In the genomic region with DNA sequence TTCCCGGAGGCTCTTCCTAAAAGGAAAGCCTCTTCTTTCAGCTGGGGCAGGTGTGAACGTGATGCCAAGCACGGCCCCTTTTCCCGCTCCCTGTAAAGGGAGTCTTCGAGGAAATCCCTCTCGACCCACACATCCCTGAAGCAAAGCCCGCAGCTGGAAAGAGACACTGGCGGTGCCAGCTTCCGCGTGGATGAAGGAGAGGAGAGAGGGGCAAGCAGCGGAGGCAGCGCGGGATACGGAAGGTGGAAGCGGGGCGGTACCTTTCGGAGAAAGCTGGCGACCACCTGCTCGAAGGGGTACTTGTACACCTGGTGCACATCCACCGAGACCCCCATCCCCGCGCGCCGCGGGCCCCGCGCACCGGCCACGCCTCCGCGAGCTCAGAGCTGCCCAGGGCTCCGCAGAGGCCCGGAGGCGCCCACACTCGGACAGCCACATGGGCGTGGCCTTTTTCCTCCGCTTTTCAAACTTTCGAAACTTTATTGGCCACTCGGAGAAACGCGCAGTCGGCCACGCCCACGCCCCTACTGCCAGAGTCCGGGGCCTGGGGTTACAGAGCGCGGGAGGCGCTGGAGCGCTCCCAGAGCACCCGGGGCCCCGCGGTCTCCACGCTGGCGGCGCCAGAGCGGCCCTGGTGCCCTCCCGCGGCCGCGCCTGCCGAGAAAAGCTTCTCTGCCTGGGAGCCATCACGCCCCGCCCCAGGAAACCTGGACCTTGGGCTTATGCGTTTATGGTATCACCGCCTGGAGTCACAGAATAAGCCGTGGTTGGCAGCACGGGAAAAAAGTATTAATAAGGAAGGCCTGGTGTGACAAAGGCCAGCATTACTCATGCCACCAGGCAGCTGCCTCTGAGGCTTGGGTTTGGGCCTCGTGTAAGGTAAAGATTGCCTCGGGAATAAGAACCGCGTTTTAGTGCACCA, we compare ENCODE assay signal across 1 cellular context.
TF ChIP-seq lines count a peak whose summit lies in the region.

A gene (minus strand): TSS at position 426 of the 922 bp plus-strand sequence. CDS start 91 bp downstream, at position 335.

TF ChIP-seq in HepG2, 621 proteins besides CTCF, POLR2A, EP300 and RAD21 (continued from another document and continues in another):
- TF ChIP-seq NR2F2 (IDR thresholded peaks at IDR 0.05; ENCODE audit: borderline replicate concordance, low read depth) (0 out of 2 replicates have a peak, but pooled peaks have one; percentile 20), CENPX (CRISPR knock-in tag; IDR thresholded peaks at IDR 0.05) (no peak), ELF4 (CRISPR knock-in tag; IDR thresholded peaks at IDR 0.05; ENCODE audit: borderline replicate concordance) (no peak), NCOA1 (CRISPR knock-in tag; IDR thresholded peaks at IDR 0.05) (peak; percentile 92), NR2F1 (CRISPR knock-in tag; IDR thresholded peaks at IDR 0.05) (0 out of 4 replicates have a peak, but pooled peaks of 1 of the 2 experiments have one; percentile 19), ZNF619 (CRISPR knock-in tag; IDR thresholded peaks at IDR 0.05) (no peak), POLR2AphosphoS2 (IDR thresholded peaks at IDR 0.05; ENCODE audit: low read depth, low read length) (no peak), ZZZ3 (CRISPR knock-in tag; IDR thresholded peaks at IDR 0.05; ENCODE audit: borderline replicate concordance) (peak; percentile 5; the same call in 1 of the 2 replicates), ZNF660 (CRISPR knock-in tag; IDR thresholded peaks at IDR 0.05; ENCODE audit: borderline replicate concordance, low read depth) (no peak), HNRNPL (IDR thresholded peaks at IDR 0.05; ENCODE audit: low read depth, low read length) (0 out of 2 replicates have a peak, but pooled peaks have one; percentile 22), ZNF546 (CRISPR knock-in tag; conservative IDR thresholded peaks at IDR 0.05) (0 out of 2 replicates have a peak, but pooled peaks have one; percentile 64), ZNF282 (IDR thresholded peaks at IDR 0.05; ENCODE audit: partially characterized antibody) (no peak), ZNF713 (CRISPR knock-in tag; IDR thresholded peaks at IDR 0.05) (no peak), ZNF124 (CRISPR knock-in tag; IDR thresholded peaks at IDR 0.05) (peak; percentile 84), ZBTB8A (CRISPR knock-in tag; IDR thresholded peaks at IDR 0.05; ENCODE audit: borderline replicate concordance, low read depth) (no peak), PHB2 (IDR thresholded peaks at IDR 0.05; ENCODE audit: partially characterized antibody) (no peak), GATAD1 (CRISPR knock-in tag; IDR thresholded peaks at IDR 0.05) (peak; percentile 63), STAG1 (CRISPR knock-in tag; IDR thresholded peaks at IDR 0.05) (peak; percentile 50), ZNF788 (CRISPR knock-in tag; IDR thresholded peaks at IDR 0.05; ENCODE audit: borderline replicate concordance) (peak; percentile 83; the same call in 1 of the 2 replicates), ZNF12 (CRISPR knock-in tag; IDR thresholded peaks at IDR 0.05) (no peak), ZSCAN25 (CRISPR knock-in tag; IDR thresholded peaks at IDR 0.05) (no peak), SKI (IDR thresholded peaks at IDR 0.05; ENCODE audit: partially characterized antibody) (peak; percentile 22), ZNF446 (CRISPR knock-in tag; IDR thresholded peaks at IDR 0.05) (0 out of 2 replicates have a peak, but pooled peaks have one; percentile 37), CREM (IDR thresholded peaks at IDR 0.05) (no peak), CREM (CRISPR knock-in tag; IDR thresholded peaks at IDR 0.05) (no peak), ZNF746 (CRISPR knock-in tag; IDR thresholded peaks at IDR 0.05) (peak; percentile 62), IRF2 (CRISPR knock-in tag; IDR thresholded peaks at IDR 0.05) (peak; percentile 69), ZNF775 (CRISPR knock-in tag; IDR thresholded peaks at IDR 0.05; ENCODE audit: borderline replicate concordance) (0 out of 2 replicates have a peak, but pooled peaks have one; percentile 35), ZNF558 (CRISPR knock-in tag; IDR thresholded peaks at IDR 0.05; ENCODE audit: borderline replicate concordance) (peak; percentile 61; the same call in 1 of the 2 replicates), KLF9 (CRISPR knock-in tag; IDR thresholded peaks at IDR 0.05; ENCODE audit: low read depth) (peak; percentile 99), EZH2 (conservative IDR thresholded peaks at IDR 0.05; ENCODE audit: low read depth, low read length) (no peak), SETDB1 (CRISPR knock-in tag; IDR thresholded peaks at IDR 0.05; ENCODE audit: borderline replicate concordance) (no peak), ZNF431 (CRISPR knock-in tag; IDR thresholded peaks at IDR 0.05; ENCODE audit: borderline replicate concordance, low read depth) (peak; percentile 76; the same call in 1 of the 2 replicates)
- TF ChIP-seq, protein P1, sequence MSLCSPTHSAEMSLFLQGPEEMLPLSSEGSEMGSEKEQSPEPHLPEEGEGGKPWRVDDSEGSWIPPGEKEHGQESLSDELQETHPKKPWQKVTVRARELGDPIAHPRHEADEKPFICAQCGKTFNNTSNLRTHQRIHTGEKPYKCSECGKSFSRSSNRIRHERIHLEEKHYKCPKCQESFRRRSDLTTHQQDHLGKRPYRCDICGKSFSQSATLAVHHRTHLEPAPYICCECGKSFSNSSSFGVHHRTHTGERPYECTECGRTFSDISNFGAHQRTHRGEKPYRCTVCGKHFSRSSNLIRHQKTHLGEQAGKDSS (CRISPR knock-in tag; IDR thresholded peaks at IDR 0.05; ENCODE audit: borderline replicate concordance, low read depth): no peak
- TF ChIP-seq, protein P2, sequence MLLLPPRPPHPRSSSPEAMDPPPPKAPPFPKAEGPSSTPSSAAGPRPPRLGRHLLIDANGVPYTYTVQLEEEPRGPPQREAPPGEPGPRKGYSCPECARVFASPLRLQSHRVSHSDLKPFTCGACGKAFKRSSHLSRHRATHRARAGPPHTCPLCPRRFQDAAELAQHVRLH (CRISPR knock-in tag; IDR thresholded peaks at IDR 0.05; ENCODE audit: borderline replicate concordance, low read depth): peak; percentile 18; the same call in 1 of the 2 replicates
- TF ChIP-seq, protein P3, sequence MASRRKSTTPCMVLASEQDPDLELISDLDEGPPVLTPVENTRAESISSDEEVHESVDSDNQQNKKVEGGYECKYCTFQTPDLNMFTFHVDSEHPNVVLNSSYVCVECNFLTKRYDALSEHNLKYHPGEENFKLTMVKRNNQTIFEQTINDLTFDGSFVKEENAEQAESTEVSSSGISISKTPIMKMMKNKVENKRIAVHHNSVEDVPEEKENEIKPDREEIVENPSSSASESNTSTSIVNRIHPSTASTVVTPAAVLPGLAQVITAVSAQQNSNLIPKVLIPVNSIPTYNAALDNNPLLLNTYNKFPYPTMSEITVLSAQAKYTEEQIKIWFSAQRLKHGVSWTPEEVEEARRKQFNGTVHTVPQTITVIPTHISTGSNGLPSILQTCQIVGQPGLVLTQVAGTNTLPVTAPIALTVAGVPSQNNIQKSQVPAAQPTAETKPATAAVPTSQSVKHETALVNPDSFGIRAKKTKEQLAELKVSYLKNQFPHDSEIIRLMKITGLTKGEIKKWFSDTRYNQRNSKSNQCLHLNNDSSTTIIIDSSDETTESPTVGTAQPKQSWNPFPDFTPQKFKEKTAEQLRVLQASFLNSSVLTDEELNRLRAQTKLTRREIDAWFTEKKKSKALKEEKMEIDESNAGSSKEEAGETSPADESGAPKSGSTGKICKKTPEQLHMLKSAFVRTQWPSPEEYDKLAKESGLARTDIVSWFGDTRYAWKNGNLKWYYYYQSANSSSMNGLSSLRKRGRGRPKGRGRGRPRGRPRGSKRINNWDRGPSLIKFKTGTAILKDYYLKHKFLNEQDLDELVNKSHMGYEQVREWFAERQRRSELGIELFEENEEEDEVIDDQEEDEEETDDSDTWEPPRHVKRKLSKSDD (CRISPR knock-in tag; IDR thresholded peaks at IDR 0.05; ENCODE audit: low read depth): peak; percentile 37; the same call in 1 of the 2 replicates
- TF ChIP-seq, protein P4, sequence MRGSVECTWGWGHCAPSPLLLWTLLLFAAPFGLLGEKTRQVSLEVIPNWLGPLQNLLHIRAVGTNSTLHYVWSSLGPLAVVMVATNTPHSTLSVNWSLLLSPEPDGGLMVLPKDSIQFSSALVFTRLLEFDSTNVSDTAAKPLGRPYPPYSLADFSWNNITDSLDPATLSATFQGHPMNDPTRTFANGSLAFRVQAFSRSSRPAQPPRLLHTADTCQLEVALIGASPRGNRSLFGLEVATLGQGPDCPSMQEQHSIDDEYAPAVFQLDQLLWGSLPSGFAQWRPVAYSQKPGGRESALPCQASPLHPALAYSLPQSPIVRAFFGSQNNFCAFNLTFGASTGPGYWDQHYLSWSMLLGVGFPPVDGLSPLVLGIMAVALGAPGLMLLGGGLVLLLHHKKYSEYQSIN (CRISPR knock-in tag; IDR thresholded peaks at IDR 0.05; ENCODE audit: borderline replicate concordance): no peak
- TF ChIP-seq, protein P5, sequence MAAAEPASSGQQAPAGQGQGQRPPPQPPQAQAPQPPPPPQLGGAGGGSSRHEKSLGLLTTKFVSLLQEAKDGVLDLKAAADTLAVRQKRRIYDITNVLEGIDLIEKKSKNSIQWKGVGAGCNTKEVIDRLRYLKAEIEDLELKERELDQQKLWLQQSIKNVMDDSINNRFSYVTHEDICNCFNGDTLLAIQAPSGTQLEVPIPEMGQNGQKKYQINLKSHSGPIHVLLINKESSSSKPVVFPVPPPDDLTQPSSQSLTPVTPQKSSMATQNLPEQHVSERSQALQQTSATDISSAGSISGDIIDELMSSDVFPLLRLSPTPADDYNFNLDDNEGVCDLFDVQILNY (CRISPR knock-in tag; conservative IDR thresholded peaks at IDR 0.05): peak; percentile 58
- TF ChIP-seq, protein P6, sequence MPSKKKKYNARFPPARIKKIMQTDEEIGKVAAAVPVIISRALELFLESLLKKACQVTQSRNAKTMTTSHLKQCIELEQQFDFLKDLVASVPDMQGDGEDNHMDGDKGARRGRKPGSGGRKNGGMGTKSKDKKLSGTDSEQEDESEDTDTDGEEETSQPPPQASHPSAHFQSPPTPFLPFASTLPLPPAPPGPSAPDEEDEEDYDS (CRISPR knock-in tag; IDR thresholded peaks at IDR 0.05): peak; percentile 81
- TF ChIP-seq, protein P7, sequence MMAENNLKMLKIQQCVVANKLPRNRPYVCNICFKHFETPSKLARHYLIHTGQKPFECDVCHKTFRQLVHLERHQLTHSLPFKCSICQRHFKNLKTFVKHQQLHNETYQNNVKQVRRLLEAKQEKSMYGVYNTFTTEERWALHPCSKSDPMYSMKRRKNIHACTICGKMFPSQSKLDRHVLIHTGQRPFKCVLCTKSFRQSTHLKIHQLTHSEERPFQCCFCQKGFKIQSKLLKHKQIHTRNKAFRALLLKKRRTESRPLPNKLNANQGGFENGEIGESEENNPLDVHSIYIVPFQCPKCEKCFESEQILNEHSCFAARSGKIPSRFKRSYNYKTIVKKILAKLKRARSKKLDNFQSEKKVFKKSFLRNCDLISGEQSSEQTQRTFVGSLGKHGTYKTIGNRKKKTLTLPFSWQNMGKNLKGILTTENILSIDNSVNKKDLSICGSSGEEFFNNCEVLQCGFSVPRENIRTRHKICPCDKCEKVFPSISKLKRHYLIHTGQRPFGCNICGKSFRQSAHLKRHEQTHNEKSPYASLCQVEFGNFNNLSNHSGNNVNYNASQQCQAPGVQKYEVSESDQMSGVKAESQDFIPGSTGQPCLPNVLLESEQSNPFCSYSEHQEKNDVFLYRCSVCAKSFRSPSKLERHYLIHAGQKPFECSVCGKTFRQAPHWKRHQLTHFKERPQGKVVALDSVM (CRISPR knock-in tag; IDR thresholded peaks at IDR 0.05): peak; percentile 46; the same call in 1 of the 2 replicates
- TF ChIP-seq, protein P8, sequence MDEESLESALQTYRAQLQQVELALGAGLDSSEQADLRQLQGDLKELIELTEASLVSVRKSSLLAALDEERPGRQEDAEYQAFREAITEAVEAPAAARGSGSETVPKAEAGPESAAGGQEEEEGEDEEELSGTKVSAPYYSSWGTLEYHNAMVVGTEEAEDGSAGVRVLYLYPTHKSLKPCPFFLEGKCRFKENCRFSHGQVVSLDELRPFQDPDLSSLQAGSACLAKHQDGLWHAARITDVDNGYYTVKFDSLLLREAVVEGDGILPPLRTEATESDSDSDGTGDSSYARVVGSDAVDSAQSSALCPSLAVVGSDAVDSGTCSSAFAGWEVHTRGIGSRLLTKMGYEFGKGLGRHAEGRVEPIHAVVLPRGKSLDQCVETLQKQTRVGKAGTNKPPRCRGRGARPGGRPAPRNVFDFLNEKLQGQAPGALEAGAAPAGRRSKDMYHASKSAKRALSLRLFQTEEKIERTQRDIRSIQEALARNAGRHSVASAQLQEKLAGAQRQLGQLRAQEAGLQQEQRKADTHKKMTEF (CRISPR knock-in tag; IDR thresholded peaks at IDR 0.05): peak; percentile 96
- TF ChIP-seq, protein P9, sequence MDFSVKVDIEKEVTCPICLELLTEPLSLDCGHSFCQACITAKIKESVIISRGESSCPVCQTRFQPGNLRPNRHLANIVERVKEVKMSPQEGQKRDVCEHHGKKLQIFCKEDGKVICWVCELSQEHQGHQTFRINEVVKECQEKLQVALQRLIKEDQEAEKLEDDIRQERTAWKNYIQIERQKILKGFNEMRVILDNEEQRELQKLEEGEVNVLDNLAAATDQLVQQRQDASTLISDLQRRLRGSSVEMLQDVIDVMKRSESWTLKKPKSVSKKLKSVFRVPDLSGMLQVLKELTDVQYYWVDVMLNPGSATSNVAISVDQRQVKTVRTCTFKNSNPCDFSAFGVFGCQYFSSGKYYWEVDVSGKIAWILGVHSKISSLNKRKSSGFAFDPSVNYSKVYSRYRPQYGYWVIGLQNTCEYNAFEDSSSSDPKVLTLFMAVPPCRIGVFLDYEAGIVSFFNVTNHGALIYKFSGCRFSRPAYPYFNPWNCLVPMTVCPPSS (IDR thresholded peaks at IDR 0.05): no peak
- TF ChIP-seq, protein P10, sequence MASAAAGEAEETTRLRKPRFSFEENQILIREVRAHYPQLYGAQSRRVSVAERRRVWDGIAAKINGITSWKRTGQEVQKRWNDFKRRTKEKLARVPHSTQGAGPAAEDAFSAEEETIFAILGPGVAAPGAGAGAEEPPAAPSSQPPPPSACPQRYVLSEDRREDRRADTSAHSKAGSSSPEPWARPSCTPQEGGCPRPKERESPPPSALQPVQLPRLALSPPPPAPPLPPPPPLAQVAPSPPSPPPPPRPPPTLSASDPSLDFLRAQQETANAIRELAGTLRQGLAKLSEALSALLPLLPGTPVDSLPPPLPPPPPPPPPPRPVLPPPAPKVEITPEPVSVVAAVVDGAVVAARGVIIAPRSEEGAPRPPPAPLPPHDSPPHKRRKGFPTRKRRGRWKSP (CRISPR knock-in tag; IDR thresholded peaks at IDR 0.05): peak; percentile 90
